ENCODE assay signal across 7 cellular contexts in genomic region chr1:194374649-194375048, GRCh38.
"Had no signal": no experiment of that assay in that cellular context is flagged by ENCODE, and none has a peak within 500 bp of the region (broad histone marks: within the 10 kb centered on the region; RNA-seq: fewer than 3 reads in every experiment).

No MANE protein-coding gene starts in this region.

- H3K9ac ChIP-seq: GM23248 had no signal

- H2AFZ ChIP-seq: GM23248 had no signal

- H3K36me3 ChIP-seq: HAP-1 had no signal

- DNase-seq: GM23248, GOT3, H7, HFFc6, KBM-7 had no signal

- H3K9me3 ChIP-seq: HAP-1 had no signal

- H3K27ac ChIP-seq: GM23248 had no signal

- H3K4me3 ChIP-seq: GM23248, HAP-1 had no signal

- FAIRE-seq: HTR-8/SVneo had no signal
